15 cellular contexts compared by ENCODE assay signal in the genomic region with DNA sequence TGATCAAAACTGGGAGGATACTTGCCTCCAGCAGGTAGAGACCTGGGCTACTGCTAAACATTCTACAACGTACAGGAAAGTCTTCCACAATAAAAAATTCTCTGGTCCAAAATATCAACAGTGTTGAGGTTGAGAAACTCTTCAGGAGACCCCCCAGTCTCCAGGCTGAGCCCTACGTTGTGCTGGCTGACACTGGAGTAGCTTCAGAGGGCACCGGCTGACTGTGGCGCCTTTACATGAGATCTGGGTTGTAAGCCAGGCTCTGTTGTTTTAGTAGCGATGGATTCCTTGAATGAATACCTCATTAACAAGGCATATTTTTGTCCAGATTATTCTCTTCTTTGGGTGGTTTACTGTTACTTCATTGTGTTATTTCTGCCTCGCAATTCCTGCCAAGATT.
"Had no signal": no experiment of that assay in that cellular context is flagged by ENCODE, and none has a peak within 500 bp of the region (broad histone marks: within the 10 kb centered on the region; RNA-seq: fewer than 3 reads in every experiment).

No MANE protein-coding gene starts in this region.

- H3K9me3 ChIP-seq: left lung, ovary, vagina had no signal

- H3K36me3 Mint-ChIP-seq: activated naive CD4-positive, alpha-beta T cell treated with anti-CD3 and anti-CD28 coated beads, Interleukin-2, amount 50 U/mL, for 72 hours; memory B cell had no signal

- H3K4me3 ChIP-seq: dorsolateral prefrontal cortex, left lung, ovary, skin epidermis, vagina had no signal

- H3K36me3 ChIP-seq: left lung, ovary, vagina had no signal

- H3K27ac ChIP-seq: dorsolateral prefrontal cortex, foreskin keratinocyte, left lung, ovary, skin epidermis, vagina had no signal

- H3K27ac Mint-ChIP-seq: activated naive CD4-positive, alpha-beta T cell treated with anti-CD3 and anti-CD28 coated beads, Interleukin-2, amount 50 U/mL, for 72 hours; memory B cell; T-helper 2 cell treated with Interferon-gamma antibody and Interleukin-4, amounts not matched to agents 5 μg/mL and 100 μg/mL, for 36 hours had no signal

- ATAC-seq: activated naive CD4-positive, alpha-beta T cell treated with anti-CD3 and anti-CD28 coated beads, Interleukin-2, amount 50 U/mL, for 72 hours; activated T-cell treated with anti-CD3 and anti-CD28 coated beads, Interleukin-2, amount 50 U/mL, for 4 hours; foreskin keratinocyte; left lung had no signal

- H3K9me3 Mint-ChIP-seq: memory B cell; T-helper 2 cell treated with Interferon-gamma antibody and Interleukin-4, amounts not matched to agents 5 μg/mL and 100 μg/mL, for 36 hours had no signal

- H3K27me3 Mint-ChIP-seq: memory B cell had no signal

- H3K4me1 ChIP-seq: foreskin keratinocyte, left lung, vagina had no signal

- H3K27me3 ChIP-seq: foreskin keratinocyte, left lung, ovary, vagina had no signal

- H3K4me1 Mint-ChIP-seq: memory B cell had no signal

- DNase-seq: activated CD4-positive, alpha-beta T cell treated with anti-CD3 and anti-CD28 coated beads, Interleukin-2, amount 50 U/mL, for 48 hours; activated CD4-positive, CD25-positive, alpha-beta regulatory T cell treated with anti-CD3 and anti-CD28 coated beads, Interleukin-2, amount 50 U/mL, for 72 hours; activated effector memory CD4-positive, alpha-beta T cell treated with anti-CD3 and anti-CD28 coated beads, Interleukin-2, amount 50 U/mL, for 16 hours; activated T-cell treated with anti-CD3 and anti-CD28 coated beads, Interleukin-2, amount 50 U/mL, for 4 hours; amniotic stem cell; dorsolateral prefrontal cortex; foreskin keratinocyte; head of caudate nucleus; left lung; ovary had no signal

- H3K4me3 Mint-ChIP-seq: activated T-cell treated with anti-CD3 and anti-CD28 coated beads, Interleukin-2, amount 50 U/mL, for 4 hours; memory B cell; T-helper 2 cell treated with Interferon-gamma antibody and Interleukin-4, amounts not matched to agents 5 μg/mL and 100 μg/mL, for 36 hours had no signal
